In the genomic region with DNA sequence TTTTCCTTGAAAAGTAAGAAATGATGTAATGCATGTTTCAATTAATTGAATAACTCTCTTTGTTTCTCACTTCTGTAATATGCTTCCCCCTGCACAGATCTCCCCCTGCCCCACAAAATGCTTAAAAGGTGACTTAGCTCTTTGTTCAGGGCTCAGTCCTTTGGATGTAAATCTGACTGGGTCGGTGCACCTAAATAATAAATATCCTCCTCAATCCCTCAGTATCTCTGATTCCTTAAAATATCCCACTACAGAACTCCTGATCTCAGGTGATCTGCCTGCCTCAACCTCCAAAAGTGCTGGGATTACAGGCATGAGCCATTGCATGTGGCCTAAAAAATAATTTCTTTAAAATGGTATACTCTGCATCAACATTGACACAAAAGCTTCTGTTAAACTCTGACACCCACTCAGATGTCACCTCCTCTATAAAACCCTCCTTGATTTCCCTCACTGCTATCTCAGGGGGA, we compare ENCODE assay signal across 15 cellular contexts.
A peak's percentile ranks its signal among the peaks of the same experiment; 100 is the strongest.
DNase-seq lines count a peak whose midpoint lies in the region; TF ChIP-seq lines count a peak whose summit lies in the region.
"Had no signal": no experiment of that assay in that cellular context is flagged by ENCODE, and none has a peak within 500 bp of the region (broad histone marks: within the 10 kb centered on the region; RNA-seq: fewer than 3 reads in every experiment).

No MANE protein-coding gene starts in this region.

- no peak overlapping the region for H3K4me3 ChIP-seq in CD8-positive, alpha-beta memory T cell (ENCODE audit: low read length)
- no peak overlapping the region for H3K4me3 ChIP-seq in uterus

- H3K36me3 Mint-ChIP-seq in CD8-positive, alpha-beta memory T cell = no peaks in the 10 kb centered on the region
- H3K36me3 Mint-ChIP-seq: CD4-positive, CD25-positive, alpha-beta regulatory T cell had no signal

- H3K9me3 ChIP-seq in CD8-positive, alpha-beta memory T cell (ENCODE audit: low read length) = no peaks in the 10 kb centered on the region
- peaks cover 11% of the 10 kb centered on the region for H3K9me3 ChIP-seq in KOPT-K1 (ENCODE audit: insufficient read depth, low read length, poor library complexity, severe bottlenecking)
- H3K9me3 ChIP-seq in uterus = no peaks in the 10 kb centered on the region

- H3K27me3 ChIP-seq in CD8-positive, alpha-beta memory T cell (ENCODE audit: insufficient read depth, low read length, poor library complexity, severe bottlenecking) = no peaks in the 10 kb centered on the region
- no peaks in the 10 kb centered on the region for H3K27me3 ChIP-seq in uterus

- no peaks in the 10 kb centered on the region for H3K4me1 ChIP-seq in CD8-positive, alpha-beta memory T cell (ENCODE audit: insufficient read depth, low read length)
- no peaks in the 10 kb centered on the region for H3K4me1 ChIP-seq in uterus

- intact Hi-C loops in uterus (cut with DNase I; ENCODE audit: low total_unique reads) = no loop called here

- peak overlapping the region; percentile 56 for H3K27ac ChIP-seq in CD8-positive, alpha-beta memory T cell (ENCODE audit: low read depth, low read length)
- H3K27ac ChIP-seq in KOPT-K1 (ENCODE audit: low read depth, low read length, poor library complexity, severe bottlenecking) = peak overlapping the region; percentile 83
- peak overlapping the region; percentile 39 to 52 for H3K27ac ChIP-seq in uterus

- DNase-seq in CD8-positive, alpha-beta memory T cell = no peak
- DNase-seq in erythroblast (lab: John Stamatoyannopoulos, UW) = no peak
- no peak for DNase-seq in uterus
- DNase-seq in amniotic stem cell (lab: John Stamatoyannopoulos, UW) = no peak
- no peak for DNase-seq in NCI-H1105 (lab: John Stamatoyannopoulos, UW)
- DNase-seq: C1 segment of cervical spinal cord; CD4-positive, CD25-positive, alpha-beta regulatory T cell; DMS153; DMS79; GOT3; H7; HFFc6; IMR-90 had no signal

- POLR2A ChIA-PET in CD8-positive, alpha-beta memory T cell (lab: Charles Lee) = no interaction called here

- H3K4me3 Mint-ChIP-seq in CD8-positive, alpha-beta memory T cell = no peak overlapping the region
- H3K4me3 Mint-ChIP-seq: B cell; CD4-positive, CD25-positive, alpha-beta regulatory T cell; HFFc6 had no signal

- H3K9me3 Mint-ChIP-seq in CD8-positive, alpha-beta memory T cell = peaks cover 0 to 5% (median 0%) of the 10 kb centered on the region in 5 donors

- H3K27ac Mint-ChIP-seq in CD8-positive, alpha-beta memory T cell = no peak overlapping the region
- H3K27ac Mint-ChIP-seq: B cell, HFFc6 had no signal

- peak; percentile 20 for TF ChIP-seq POLR2A in erythroblast (IDR thresholded peaks at IDR 0.05; ENCODE audit: low read length)
- no peak for TF ChIP-seq POLR2A in uterus (IDR thresholded peaks at IDR 0.05)

- no peaks in the 10 kb centered on the region for H3K4me1 Mint-ChIP-seq in CD8-positive, alpha-beta memory T cell
- H3K4me1 Mint-ChIP-seq: B cell had no signal

- H3K36me3 ChIP-seq in CD8-positive, alpha-beta memory T cell (ENCODE audit: insufficient read depth, low read length) = no peaks in the 10 kb centered on the region
- H3K36me3 ChIP-seq in KOPT-K1 (ENCODE audit: insufficient read depth, low read length) (no peaks in the 10 kb centered on the region), uterus (no peaks in the 10 kb centered on the region)

- no peak for TF ChIP-seq CTCF in uterus (IDR thresholded peaks at IDR 0.05)

- H3K27me3 Mint-ChIP-seq in CD8-positive, alpha-beta memory T cell = no peaks in the 10 kb centered on the region
- H3K27me3 Mint-ChIP-seq: B cell had no signal

- CTCF ChIA-PET in CD8-positive, alpha-beta memory T cell (lab: Charles Lee) = no interaction called here
